8 cellular contexts compared by ENCODE assay signal in the genomic region with DNA sequence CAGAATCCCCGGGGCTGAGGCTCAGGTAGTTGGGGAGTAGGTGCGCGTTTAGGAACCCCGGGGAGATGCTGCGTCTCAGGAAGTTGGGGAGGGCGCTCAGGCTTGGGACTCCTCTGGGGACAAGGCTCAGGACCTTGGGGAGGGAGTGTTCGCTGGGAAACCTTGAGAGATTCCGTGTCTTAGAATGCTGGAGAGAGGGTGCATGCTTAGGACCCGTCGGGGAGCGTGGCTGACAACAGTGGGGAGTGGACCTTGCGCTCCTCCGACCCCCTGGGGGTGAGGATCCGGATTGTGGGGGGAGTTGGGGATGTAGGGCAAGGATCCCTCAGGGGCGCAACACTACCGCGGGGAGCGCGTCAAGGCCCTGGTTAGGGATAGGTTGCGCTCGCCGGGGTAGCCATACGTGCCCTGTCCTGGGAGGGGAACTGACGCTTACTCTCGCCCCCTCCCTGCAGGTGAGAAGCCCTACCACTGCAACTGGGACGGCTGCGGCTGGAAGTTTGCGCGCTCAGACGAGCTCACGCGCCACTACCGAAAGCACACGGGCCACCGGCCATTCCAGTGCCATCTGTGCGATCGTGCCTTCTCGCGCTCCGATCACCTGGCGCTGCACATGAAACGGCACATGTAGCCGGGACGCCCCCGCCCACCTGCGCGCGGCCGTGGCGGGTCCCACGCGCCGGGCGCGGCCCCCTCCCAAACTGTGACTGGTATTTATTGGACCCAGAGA.
DNase-seq lines count a peak whose midpoint lies in the region; ATAC-seq lines count a peak whose summit lies in the region.

No MANE protein-coding gene starts in this region.

- H3K9me3 ChIP-seq in stomach smooth muscle (ENCODE audit: control insufficient read depth in 2 of 2, low read length in 2 of 2): no peaks in the 10 kb centered on the region

- H3K36me3 ChIP-seq in stomach smooth muscle (ENCODE audit: control insufficient read depth in 2 of 2, insufficient read depth in 2 of 2, low read length in 2 of 2): peaks cover 11 to 14% of the 10 kb centered on the region in 2 donors

- H3K9ac ChIP-seq in stomach smooth muscle (ENCODE audit: low read length in 2 of 2): peak overlapping the region; percentile 62 to 81

- H3K36me3 Mint-ChIP-seq in activated naive CD8-positive, alpha-beta T cell treated with anti-CD3 and anti-CD28 coated beads, Interleukin-2, amount 50 U/mL, for 24 hours (ENCODE audit: low read depth): peaks cover 14% of the 10 kb centered on the region

- H3K27me3 ChIP-seq in layer of hippocampus (ENCODE audit: control insufficient read depth, insufficient read depth, low read length): peaks cover 9% of the 10 kb centered on the region
- H3K27me3 ChIP-seq in stomach smooth muscle (ENCODE audit: control insufficient read depth in 1 of 2, insufficient read depth in 2 of 2, low read length in 2 of 2): no peaks in the 10 kb centered on the region

- peaks cover 30% of the 10 kb centered on the region for H3K27me3 Mint-ChIP-seq in activated naive CD8-positive, alpha-beta T cell treated with anti-CD3 and anti-CD28 coated beads, Interleukin-2, amount 50 U/mL, for 24 hours

- no peak for ATAC-seq in activated naive CD8-positive, alpha-beta T cell treated with anti-CD3 and anti-CD28 coated beads, Interleukin-2, amount 50 U/mL, for 24 hours

- H3K4me1 ChIP-seq in stomach smooth muscle (ENCODE audit: control insufficient read depth, insufficient read depth, low read length): peaks cover 44% of the 10 kb centered on the region

- peak overlapping the region; percentile 68 to 80 for H3K4me3 ChIP-seq in stomach smooth muscle (ENCODE audit: low read length in 2 of 2)

- H3K4me1 Mint-ChIP-seq in activated naive CD8-positive, alpha-beta T cell treated with anti-CD3 and anti-CD28 coated beads, Interleukin-2, amount 50 U/mL, for 24 hours: peaks cover 64% of the 10 kb centered on the region

- H3K27ac Mint-ChIP-seq in activated naive CD8-positive, alpha-beta T cell treated with anti-CD3 and anti-CD28 coated beads, Interleukin-2, amount 50 U/mL, for 24 hours: peak overlapping the region; percentile 36

- DNase-seq in activated CD4-positive, alpha-beta T cell treated with anti-CD3 and anti-CD28 coated beads for 1 hour: peak; percentile 30
- no peak for DNase-seq in activated CD4-positive, alpha-beta T cell treated with anti-CD3 and anti-CD28 coated beads, Interleukin-2, amount 50 U/mL, for 48 hours
- peak; percentile 28 for DNase-seq in activated naive CD8-positive, alpha-beta T cell treated with anti-CD3 and anti-CD28 coated beads, Interleukin-2, amount 50 U/mL, for 24 hours
- no peak for DNase-seq in AG08396 (ENCODE audit: low spot score)
- no peak for DNase-seq in NCI-H146 treated with DMSO at 0.1 percent for 48 hours (lab: John Stamatoyannopoulos, UW; ENCODE audit: unreplicated experiment)
- no peak for DNase-seq in NCI-H1436 treated with DMSO at 0.1 percent for 48 hours (lab: John Stamatoyannopoulos, UW)

- H3K27ac ChIP-seq in layer of hippocampus (ENCODE audit: low read depth, low read length) (peak overlapping the region; percentile 57), stomach smooth muscle (ENCODE audit: low read length) (peak overlapping the region; percentile 80)

- peak overlapping the region; percentile 72 for H3K4me3 Mint-ChIP-seq in activated naive CD8-positive, alpha-beta T cell treated with anti-CD3 and anti-CD28 coated beads, Interleukin-2, amount 50 U/mL, for 24 hours

- H3K9me3 Mint-ChIP-seq in activated naive CD8-positive, alpha-beta T cell treated with anti-CD3 and anti-CD28 coated beads, Interleukin-2, amount 50 U/mL, for 24 hours: no peaks in the 10 kb centered on the region

Comparison
In these comparisons a context has a peak if more than half of its experiments do, and no peak if none do; other contexts are left out.
1. DNase-seq: peak in activated CD4-positive, alpha-beta T cell treated with anti-CD3 and anti-CD28 coated beads for 1 hour (single experiment) and activated naive CD8-positive, alpha-beta T cell treated with anti-CD3 and anti-CD28 coated beads, Interleukin-2, amount 50 U/mL, for 24 hours (single experiment); none in activated CD4-positive, alpha-beta T cell treated with anti-CD3 and anti-CD28 coated beads, Interleukin-2, amount 50 U/mL, for 48 hours (0 of 2), AG08396 (single experiment), NCI-H146 treated with DMSO at 0.1 percent for 48 hours (single experiment) and NCI-H1436 treated with DMSO at 0.1 percent for 48 hours (single experiment).